1 cellular context compared by ENCODE assay signal in genomic region chr1:6530504-6531160, GRCh38.
TF ChIP-seq lines count a peak whose summit lies in the region.

No MANE protein-coding gene starts in this region.

TF ChIP-seq in GM12878, 131 proteins besides CTCF, POLR2A, EP300 and RAD21:
- TF ChIP-seq RAD51 (IDR thresholded peaks at IDR 0.05) (no peak), PBX3 (IDR thresholded peaks at IDR 0.05; ENCODE audit: insufficient replicate concordance, low read depth, low read length) (no peak), HDAC6 (IDR thresholded peaks at IDR 0.05; ENCODE audit: unreplicated experiment) (no peak), SMC3 (IDR thresholded peaks at IDR 0.05; ENCODE audit: borderline replicate concordance, low read length) (no peak), YY1 (IDR thresholded peaks at IDR 0.05; ENCODE audit: low read depth, low read length) (no peak), HCFC1 (IDR thresholded peaks at IDR 0.05; ENCODE audit: low read length) (no peak), ZZZ3 (IDR thresholded peaks at IDR 0.05; ENCODE audit: control insufficient read depth, insufficient read length, low read depth) (no peak), RFX5 (IDR thresholded peaks at IDR 0.05; ENCODE audit: low read depth, low read length) (no peak), E4F1 (IDR thresholded peaks at IDR 0.05; ENCODE audit: borderline replicate concordance, partially characterized antibody) (no peak)
- TF ChIP-seq, protein P1, sequence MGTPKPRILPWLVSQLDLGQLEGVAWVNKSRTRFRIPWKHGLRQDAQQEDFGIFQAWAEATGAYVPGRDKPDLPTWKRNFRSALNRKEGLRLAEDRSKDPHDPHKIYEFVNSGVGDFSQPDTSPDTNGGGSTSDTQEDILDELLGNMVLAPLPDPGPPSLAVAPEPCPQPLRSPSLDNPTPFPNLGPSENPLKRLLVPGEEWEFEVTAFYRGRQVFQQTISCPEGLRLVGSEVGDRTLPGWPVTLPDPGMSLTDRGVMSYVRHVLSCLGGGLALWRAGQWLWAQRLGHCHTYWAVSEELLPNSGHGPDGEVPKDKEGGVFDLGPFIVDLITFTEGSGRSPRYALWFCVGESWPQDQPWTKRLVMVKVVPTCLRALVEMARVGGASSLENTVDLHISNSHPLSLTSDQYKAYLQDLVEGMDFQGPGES (IDR thresholded peaks at IDR 0.05) = no peak
TF ChIP-seq in GM12878: peak in this region for 0.
